10 cellular contexts compared by ENCODE assay signal in genomic region chr22:25749420-25750169, GRCh38. TPM values are rescaled to one million over a fixed set of nuclear protein-coding genes. Genes with fewer than 3 reads are reported as not detected.
DNase-seq lines count a peak whose midpoint lies in the region; ATAC-seq, FAIRE-seq and TF ChIP-seq lines count a peak whose summit lies in the region.
"Had no signal": no experiment of that assay in that cellular context is flagged by ENCODE, and none has a peak within 500 bp of the region (broad histone marks: within the 10 kb centered on the region; RNA-seq: fewer than 3 reads in every experiment).

No MANE protein-coding gene starts in this region.

- no peaks in the 10 kb centered on the region for H3K27me3 Mint-ChIP-seq in activated B cell treated with CpG ODN at 0.5 μM for 24 hours

- H3K4me3 Mint-ChIP-seq in activated B cell treated with CpG ODN at 0.5 μM for 24 hours, result no peak overlapping the region

- CTCF ChIA-PET in activated B cell treated with CpG ODN at 0.5 μM for 24 hours (lab: Charles Lee), result no interaction called here

- H3K9me3 Mint-ChIP-seq in activated B cell treated with CpG ODN at 0.5 μM for 24 hours, result no peaks in the 10 kb centered on the region

- no peak for DNase-seq in GM12892 (ENCODE audit: insufficient read length)
- DNase-seq in activated B cell treated with CpG ODN at 0.5 μM for 24 hours, result no peak
- peak; percentile 48 for DNase-seq in posterior vena cava (ENCODE audit: low spot score)
- no peak for DNase-seq in NCI-H345 (lab: John Stamatoyannopoulos, UW)
- DNase-seq in NCI-H526 treated with DMSO at 0.1 percent for 48 hours (lab: John Stamatoyannopoulos, UW), result no peak
- no peak for DNase-seq in activated effector memory CD4-positive, alpha-beta T cell treated with Interleukin-2 at 50 U/mL for 16 hours
- DNase-seq: DND-41, NCI-H1417, PC-3 had no signal

- intact Hi-C loops in activated B cell treated with CpG ODN at 0.5 μM for 24 hours (cut with micrococcal nuclease), result no loop called here
- intact Hi-C loops in posterior vena cava (cut with DNase I), result no loop called here

- peak; percentile 88 for FAIRE-seq in GM12892 (lab: Jason Lieb, UNC)

- H3K4me1 Mint-ChIP-seq in activated B cell treated with CpG ODN at 0.5 μM for 24 hours, result no peaks in the 10 kb centered on the region

- no peak for TF ChIP-seq CTCF in activated B cell treated with CpG ODN at 0.5 μM for 24 hours (IDR thresholded peaks at IDR 0.05)

- TF ChIP-seq POLR2A in GM12892 (IDR thresholded peaks at IDR 0.05; ENCODE audit: low read depth, low read length), result peak; percentile 41; the same call in 1 of the 2 replicates

- no peak overlapping the region for H3K27ac Mint-ChIP-seq in activated B cell treated with CpG ODN at 0.5 μM for 24 hours

- ATAC-seq in GM19455 (IDR thresholded peaks at IDR 0.05; ENCODE audit: unreplicated experiment) (peak; percentile 66), activated B cell treated with CpG ODN at 0.5 μM for 24 hours (ENCODE audit: low read depth) (peak; percentile 50)
- ATAC-seq: PC-3 had no signal

- POLR2A ChIA-PET in activated B cell treated with CpG ODN at 0.5 μM for 24 hours (lab: Charles Lee), result no interaction called here

- no peaks in the 10 kb centered on the region for H3K36me3 Mint-ChIP-seq in activated B cell treated with CpG ODN at 0.5 μM for 24 hours (ENCODE audit: low read depth)

RNA-seq across cellular contexts. Expression of gene MYO18B, which starts 7.6 kb away (rescaled TPM):
- polyA plus RNA-seq in GM12892 (2012; ENCODE audit: missing spikeins), result 3.7 TPM
- total RNA-seq in activated B cell treated with CpG ODN at 0.5 μM for 24 hours, result 0.12 and 0.27 TPM in 2 replicates
- under 1 TPM; 0.23 to 0.38 TPM for total RNA-seq in posterior vena cava
- total RNA-seq: PC-3 had no signal
